16 cellular contexts compared by ENCODE assay signal in the genomic region with DNA sequence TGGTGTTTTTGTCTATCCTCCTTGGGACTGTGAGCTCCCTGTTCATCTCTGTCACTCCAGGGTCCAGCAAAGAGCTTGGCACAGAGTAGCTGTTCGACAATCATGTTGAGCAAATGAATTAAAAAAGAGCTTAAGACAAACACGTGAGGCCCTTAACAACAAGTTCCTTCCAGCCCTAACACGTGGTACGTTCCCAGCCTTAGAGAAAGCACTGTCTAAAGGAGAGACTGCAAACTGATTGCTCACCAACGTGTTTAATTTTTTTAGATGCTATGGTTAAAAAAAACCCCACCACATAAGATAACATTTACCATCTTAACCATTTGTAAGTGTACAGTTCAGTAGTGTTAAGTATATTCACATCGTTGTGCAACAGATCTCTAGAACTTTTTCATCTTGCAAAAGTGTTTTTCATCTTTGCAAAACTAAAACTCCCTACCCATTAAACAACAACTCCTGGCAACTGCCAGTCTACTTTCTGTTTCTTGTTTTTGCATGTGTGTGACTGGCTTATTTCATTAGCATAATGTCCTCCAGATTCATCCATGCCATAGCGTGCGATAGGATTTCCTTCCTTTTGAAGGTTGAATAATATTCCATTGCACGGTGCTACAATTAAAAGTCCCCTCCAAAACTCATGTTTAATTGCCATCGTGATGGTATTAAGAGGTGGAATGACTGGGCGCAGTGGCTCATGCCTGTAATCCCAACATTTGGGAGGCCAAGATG. TPM values are rescaled to one million over a fixed set of nuclear protein-coding genes. Genes with fewer than 3 reads are reported as not detected.
DNase-seq lines count a peak whose midpoint lies in the region; ATAC-seq lines count a peak whose summit lies in the region.
"Had no signal": no experiment of that assay in that cellular context is flagged by ENCODE, and none has a peak within 500 bp of the region (broad histone marks: within the 10 kb centered on the region; RNA-seq: fewer than 3 reads in every experiment).

No MANE protein-coding gene starts in this region.

- H3K4me3 Mint-ChIP-seq in activated naive CD8-positive, alpha-beta T cell treated with anti-CD3 and anti-CD28 coated beads, Interleukin-2, amount 10 ng/mL, durations not matched to agents 7 days and 5 days = peak overlapping the region; percentile 9
- H3K4me3 Mint-ChIP-seq in naive thymus-derived CD4-positive, alpha-beta T cell = peak overlapping the region; percentile 51 to 81 (median 62)
- H3K4me3 Mint-ChIP-seq: neural crest cell; stimulated activated naive B cell treated with anti-CD40 and anti-IgM and Interleukin-4, amounts not matched to agents 10 μg/mL and 1 μg/mL and 100 μg/mL, for 72 hours had no signal

- CTCF ChIA-PET in naive thymus-derived CD4-positive, alpha-beta T cell (lab: Charles Lee) = interaction anchor here (1.0 kb wide), 1 partner anchor 26 kb away, joined by 8 read pairs; no protein-coding TSS in a partner anchor

- no peak overlapping the region for H3K4me3 ChIP-seq in naive thymus-derived CD4-positive, alpha-beta T cell (ENCODE audit: low read length)
- H3K4me3 ChIP-seq: GM23248, SJSA1 had no signal

- H3K27ac ChIP-seq in naive thymus-derived CD4-positive, alpha-beta T cell (ENCODE audit: low read depth, low read length) = peak overlapping the region; percentile 71
- H3K27ac ChIP-seq: GM23248, SJSA1 had no signal

- H3K4me1 ChIP-seq in naive thymus-derived CD4-positive, alpha-beta T cell (ENCODE audit: control insufficient read depth in 2 of 2, insufficient read depth in 2 of 2, low read length in 2 of 2) = peaks cover 30 to 57% of the 10 kb centered on the region in 2 donors
- H3K4me1 ChIP-seq: SJSA1 had no signal

- H3K27ac Mint-ChIP-seq in activated naive CD8-positive, alpha-beta T cell treated with anti-CD3 and anti-CD28 coated beads, Interleukin-2, amount 10 ng/mL, durations not matched to agents 7 days and 5 days = peak overlapping the region; percentile 83
- H3K27ac Mint-ChIP-seq in naive thymus-derived CD4-positive, alpha-beta T cell = peak overlapping the region; percentile 89 to 99 (median 97)
- H3K27ac Mint-ChIP-seq: stimulated activated naive B cell treated with anti-CD40 and anti-IgM and Interleukin-4, amounts not matched to agents 10 μg/mL and 1 μg/mL and 100 μg/mL, for 72 hours had no signal

- no peaks in the 10 kb centered on the region for H3K27me3 ChIP-seq in naive thymus-derived CD4-positive, alpha-beta T cell (ENCODE audit: control insufficient read depth in 2 of 2, insufficient read depth in 2 of 2, low read length in 2 of 2)
- H3K27me3 ChIP-seq: SJSA1 had no signal

- peak; percentile 7 for ATAC-seq in activated naive CD8-positive, alpha-beta T cell treated with anti-CD3 and anti-CD28 coated beads, Interleukin-2, amount 10 ng/mL, durations not matched to agents 7 days and 5 days (ENCODE audit: low read depth)
- peak; percentile 87 for ATAC-seq in naive thymus-derived CD4-positive, alpha-beta T cell
- ATAC-seq: stimulated activated naive B cell treated with anti-CD40 and anti-IgM and Interleukin-4, amounts not matched to agents 10 μg/mL and 1 μg/mL and 100 μg/mL, for 72 hours had no signal

- intact Hi-C loops in naive thymus-derived CD4-positive, alpha-beta T cell (cut with micrococcal nuclease) = loop anchor here in 1 of 2 donors (1.0 to 2.0 kb wide), 4 partner anchors 8 to 39 kb away; partner anchors contain the start of genes LAT and SPNS1

- peaks cover 4% of the 10 kb centered on the region for H3K36me3 Mint-ChIP-seq in activated naive CD8-positive, alpha-beta T cell treated with anti-CD3 and anti-CD28 coated beads, Interleukin-2, amount 10 ng/mL, durations not matched to agents 7 days and 5 days
- H3K36me3 Mint-ChIP-seq in naive thymus-derived CD4-positive, alpha-beta T cell = peaks cover 0 to 5% (median 0%) of the 10 kb centered on the region in 5 donors
- H3K36me3 Mint-ChIP-seq: stimulated activated naive B cell treated with anti-CD40 and anti-IgM and Interleukin-4, amounts not matched to agents 10 μg/mL and 1 μg/mL and 100 μg/mL, for 72 hours had no signal

- no peaks in the 10 kb centered on the region for H3K27me3 Mint-ChIP-seq in activated naive CD8-positive, alpha-beta T cell treated with anti-CD3 and anti-CD28 coated beads, Interleukin-2, amount 10 ng/mL, durations not matched to agents 7 days and 5 days
- H3K27me3 Mint-ChIP-seq in naive thymus-derived CD4-positive, alpha-beta T cell = no peaks in the 10 kb centered on the region

- no peaks in the 10 kb centered on the region for H3K9me3 ChIP-seq in naive thymus-derived CD4-positive, alpha-beta T cell (ENCODE audit: control insufficient read depth in 2 of 3, low read length in 3 of 3)
- H3K9me3 ChIP-seq: SJSA1 had no signal

- DNase-seq in activated CD8-positive, alpha-beta memory T cell treated with anti-CD3 and anti-CD28 coated beads for 24 hours = peak; percentile 70
- DNase-seq in activated CD8-positive, alpha-beta memory T cell treated with anti-CD3 and anti-CD28 coated beads, Interleukin-2, amount 50 U/mL, for 48 hours = no peak
- DNase-seq in NOMO-1 treated with DMSO at 0.1 percent for 48 hours (lab: John Stamatoyannopoulos, UW; ENCODE audit: unreplicated experiment) (peak; percentile 11), activated gamma-delta T cell (lab: John Stamatoyannopoulos, UW) (no peak), glomerular visceral epithelial cell (ENCODE audit: extremely low spot score) (no peak), iPS-NIHi7 (ENCODE audit: extremely low spot score) (no peak)
- DNase-seq in activated naive CD8-positive, alpha-beta T cell treated with anti-CD3 and anti-CD28 coated beads, Interleukin-2, amount 10 ng/mL, durations not matched to agents 7 days and 5 days = no peak
- peak in 7 of 9 donors; percentile 65 to 88 (median 77) for DNase-seq in naive thymus-derived CD4-positive, alpha-beta T cell
- DNase-seq: ACHN; effector CD8-positive, alpha-beta T cell; NCI-H1092 treated with DMSO at 0.1 percent for 48 hours; NK-92 treated with Interleukin-12 subunit alpha and Interleukin-12 subunit beta, amount 100 ng/mL, for 24 hours; stimulated activated naive B cell treated with anti-CD40 and anti-IgM and Interleukin-4, amounts not matched to agents 10 μg/mL and 1 μg/mL and 100 μg/mL, for 72 hours had no signal

- peaks cover 34% of the 10 kb centered on the region for H3K4me1 Mint-ChIP-seq in activated naive CD8-positive, alpha-beta T cell treated with anti-CD3 and anti-CD28 coated beads, Interleukin-2, amount 10 ng/mL, durations not matched to agents 7 days and 5 days
- H3K4me1 Mint-ChIP-seq in naive thymus-derived CD4-positive, alpha-beta T cell = peaks cover 37 to 82% (median 47%) of the 10 kb centered on the region in 7 donors
- H3K4me1 Mint-ChIP-seq: neural crest cell had no signal

- POLR2A ChIA-PET in activated naive CD8-positive, alpha-beta T cell treated with anti-CD3 and anti-CD28 coated beads, Interleukin-2, amount 10 ng/mL, durations not matched to agents 7 days and 5 days (lab: Charles Lee) = interaction anchor here (0.7 to 1.3 kb wide), 3 partner anchors 12 to 28 kb away, joined by 3 to 4 read pairs (median 3); partner anchors contain the start of gene LAT
- POLR2A ChIA-PET in naive thymus-derived CD4-positive, alpha-beta T cell (lab: Charles Lee) = interaction anchor here (0.9 to 9.3 kb wide), 8 partner anchors 11 to 40 kb away, joined by 5 to 194 read pairs (median 7); partner anchors contain the start of gene LAT

- no peaks in the 10 kb centered on the region for H3K9me3 Mint-ChIP-seq in activated naive CD8-positive, alpha-beta T cell treated with anti-CD3 and anti-CD28 coated beads, Interleukin-2, amount 10 ng/mL, durations not matched to agents 7 days and 5 days
- peaks cover 0 to 5% (median 0%) of the 10 kb centered on the region in 11 donors for H3K9me3 Mint-ChIP-seq in naive thymus-derived CD4-positive, alpha-beta T cell
- H3K9me3 Mint-ChIP-seq: neural crest cell had no signal

- H3K36me3 ChIP-seq in naive thymus-derived CD4-positive, alpha-beta T cell (ENCODE audit: control insufficient read depth in 2 of 3, insufficient read depth in 3 of 3, low read length in 3 of 3) = no peaks in the 10 kb centered on the region
- H3K36me3 ChIP-seq: SJSA1 had no signal

RNA-seq across cellular contexts. Expression of gene LAT, which starts 28.2 kb away (rescaled TPM):
- 100 to 1,000 TPM; 288 to 297 TPM for total RNA-seq in activated naive CD8-positive, alpha-beta T cell treated with anti-CD3 and anti-CD28 coated beads, Interleukin-2, amount 10 ng/mL, durations not matched to agents 7 days and 5 days
- total RNA-seq in naive thymus-derived CD4-positive, alpha-beta T cell = 100 to 1,000 TPM; 179 to 476 (median 342) TPM
- polyA plus RNA-seq in naive thymus-derived CD4-positive, alpha-beta T cell = 100 to 1,000 TPM; 317 to 445 TPM

RNA-seq across cellular contexts. Expression of gene SPNS1, which starts 38.5 kb away (rescaled TPM):
- total RNA-seq in activated naive CD8-positive, alpha-beta T cell treated with anti-CD3 and anti-CD28 coated beads, Interleukin-2, amount 10 ng/mL, durations not matched to agents 7 days and 5 days = 10 to 100 TPM; 28.1 to 30.1 TPM
- total RNA-seq in naive thymus-derived CD4-positive, alpha-beta T cell = 10 to 100 TPM; 31.1 to 47.0 (median 42.1) TPM
- 10 to 100 TPM; 22.6 to 40.4 TPM for polyA plus RNA-seq in naive thymus-derived CD4-positive, alpha-beta T cell

Comparison
In these comparisons a context has a peak if more than half of its experiments do, and no peak if none do; other contexts are left out.
1. DNase-seq: peak in activated CD8-positive, alpha-beta memory T cell treated with anti-CD3 and anti-CD28 coated beads for 24 hours (single experiment), NOMO-1 treated with DMSO at 0.1 percent for 48 hours (single experiment) and naive thymus-derived CD4-positive, alpha-beta T cell (7 of 9); none in activated CD8-positive, alpha-beta memory T cell treated with anti-CD3 and anti-CD28 coated beads, Interleukin-2, amount 50 U/mL, for 48 hours (single experiment), activated naive CD8-positive, alpha-beta T cell treated with anti-CD3 and anti-CD28 coated beads, Interleukin-2, amount 10 ng/mL, durations not matched to agents 7 days and 5 days (single experiment), activated gamma-delta T cell (single experiment), glomerular visceral epithelial cell (single experiment) and iPS-NIHi7 (single experiment).